In the genomic region with DNA sequence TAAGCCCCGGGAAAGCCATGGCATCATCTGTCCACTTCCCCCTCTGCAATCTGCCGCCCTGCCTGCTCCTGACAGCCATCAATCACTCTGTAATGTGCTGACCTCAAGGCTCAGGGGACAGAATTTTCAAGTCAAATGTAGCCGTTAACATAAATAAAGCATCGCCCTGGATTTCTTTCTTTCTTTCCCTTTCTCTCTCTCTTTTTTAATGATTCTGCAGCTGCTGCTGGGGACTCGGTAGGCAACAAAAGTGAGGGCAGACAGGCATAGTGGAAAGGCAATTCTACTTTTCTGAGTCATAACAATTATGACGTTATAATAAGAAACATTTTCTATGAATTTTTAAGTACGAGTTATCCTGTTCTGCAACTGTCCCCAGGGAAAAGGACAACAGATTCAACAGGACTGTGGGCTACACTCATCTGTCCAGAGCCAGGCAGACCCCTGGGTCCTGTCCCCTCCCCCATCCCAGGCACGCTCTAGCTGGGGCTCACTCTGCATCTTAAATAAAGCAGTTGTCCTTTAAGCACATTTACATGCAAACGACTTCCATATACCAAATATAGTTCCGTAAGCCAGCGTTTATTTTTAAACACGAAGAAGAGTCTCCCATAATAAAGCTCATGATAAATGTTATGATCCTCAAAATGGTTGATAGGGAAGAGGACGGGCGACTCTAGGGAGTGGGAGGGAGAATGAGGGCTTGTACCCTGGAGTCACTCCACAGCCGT, we compare ENCODE assay signal across 9 cellular contexts.
DNase-seq lines count a peak whose midpoint lies in the region; ATAC-seq, FAIRE-seq and TF ChIP-seq lines count a peak whose summit lies in the region.
"Had no signal": no experiment of that assay in that cellular context is flagged by ENCODE, and none has a peak within 500 bp of the region (broad histone marks: within the 10 kb centered on the region; RNA-seq: fewer than 3 reads in every experiment).

No MANE protein-coding gene starts in this region.

- H3K18ac ChIP-seq in H9 (ENCODE audit: insufficient read length, low read depth, low read length): peak overlapping the region; percentile 43

- peak; percentile 76 for ATAC-seq in K562
- ATAC-seq in HG03469 (IDR thresholded peaks at IDR 0.05; ENCODE audit: unreplicated experiment): no peak
- no peak for ATAC-seq in HG03354 (IDR thresholded peaks at IDR 0.05; ENCODE audit: poor library complexity, severe bottlenecking, unreplicated experiment)

- peak overlapping the region; percentile 14; the same call in 1 of the 2 replicates for H3K14ac ChIP-seq in H9 (ENCODE audit: insufficient read depth, low read length)

- no peak overlapping the region for H3K23ac ChIP-seq in H9 (ENCODE audit: insufficient read length, low read depth, low read length)

- H3K27me3 Mint-ChIP-seq in H9 (ENCODE audit: low read depth): no peaks in the 10 kb centered on the region
- no peaks in the 10 kb centered on the region for H3K27me3 Mint-ChIP-seq in mesothelial cell of epicardium (ENCODE audit: low read depth)

- H2AK5ac ChIP-seq in H9 (ENCODE audit: insufficient read length, low read length): no peak overlapping the region

- no peak for TF ChIP-seq POLR2A in K562 (conservative IDR thresholded peaks at IDR 0.05)

- no peak overlapping the region for H4K91ac ChIP-seq in H9 (ENCODE audit: insufficient read length, low read depth, low read length)

- H3K4me1 ChIP-seq in H9 (ENCODE audit: insufficient read depth, low read length): peaks cover 42% of the 10 kb centered on the region
- H3K4me1 ChIP-seq in K562 (replicated peaks in 1 of 2; ENCODE audit: control insufficient read depth in 2 of 2, insufficient read depth in 2 of 2, low read length in 2 of 2): peaks cover 14 to 24% of the 10 kb centered on the region in 2 experiments; a peak in 4 of 5 replicates
- peaks cover 0 to 39% of the 10 kb centered on the region in 2 donors for H3K4me1 ChIP-seq in ascending aorta

- H3K9me3 ChIP-seq in H9 (ENCODE audit: control insufficient read depth, low read depth, low read length) (no peaks in the 10 kb centered on the region), K562 (replicated peaks; ENCODE audit: control insufficient read depth, insufficient read depth, low read depth, low read length) (no peaks in the 10 kb centered on the region), ascending aorta (no peaks in the 10 kb centered on the region)

- intact Hi-C loops in K562 (cut with micrococcal nuclease) (no loop called here), ascending aorta (cut with DNase I) (loop anchor here (2.0 kb wide), 1 partner anchor 15 kb away; no protein-coding TSS in a partner anchor)

- no peaks in the 10 kb centered on the region for H3K23me2 ChIP-seq in H9 (ENCODE audit: insufficient read length, low read depth, low read length, poor library complexity, severe bottlenecking)

- no peak overlapping the region for H3K56ac ChIP-seq in H9 (ENCODE audit: insufficient read length, low read depth, low read length)

- H3K9me3 Mint-ChIP-seq in H9: no peaks in the 10 kb centered on the region
- H3K9me3 Mint-ChIP-seq in mesothelial cell of epicardium: no peaks in the 10 kb centered on the region

- no CpG with 5 or more reads among the region's 15 CpGs for WGBS in H9 (ENCODE audit: extremely low coverage, insufficient read length, low lambda C conversion rate)
- WGBS in K562 (ENCODE audit: insufficient coverage, low coverage, missing lambda C conversion rate): 42% methylated on average over 15 of the region's 15 CpGs

- H3K36me3 ChIP-seq in K562 (ENCODE audit: control insufficient read depth, insufficient read depth, low read length): peaks cover 11% of the 10 kb centered on the region; the same call in 2 of the 3 replicates
- H3K36me3 ChIP-seq in ascending aorta: no peaks in the 10 kb centered on the region

- no peak overlapping the region for H3K4ac ChIP-seq in H9 (ENCODE audit: low read depth, low read length)

- no peak for TF ChIP-seq RAD21 in K562 (CRISPR knock-in tag; conservative IDR thresholded peaks at IDR 0.05 in 1 of 2, IDR thresholded peaks at IDR 0.05 in 1 of 2)

- H3K27ac ChIP-seq in H9 (ENCODE audit: insufficient read length, low read depth, low read length) (peak overlapping the region; percentile 21), K562 (ENCODE audit: extremely low read depth, low read depth, low read length) (peak overlapping the region; percentile 10; the same call in 1 of the 3 replicates), ascending aorta (peak overlapping the region in 1 of 2 donors; percentile 55)

- H2BK5ac ChIP-seq in H9 (ENCODE audit: insufficient read length, low read length): no peak overlapping the region

- TF ChIP-seq CTCF in AG04449 (IDR thresholded peaks at IDR 0.05; ENCODE audit: insufficient read depth, low read length, missing control alignments): no peak
- no peak for TF ChIP-seq CTCF in H9 (conservative IDR thresholded peaks at IDR 0.05)
- no peak for TF ChIP-seq CTCF in K562 (IDR thresholded peaks at IDR 0.05 in 2 of 3, conservative IDR thresholded peaks at IDR 0.05 in 1 of 3; ENCODE audit: insufficient read depth in 2 of 3, low read depth in 1 of 3, low read length in 3 of 3)
- no peak for TF ChIP-seq CTCF in mesothelial cell of epicardium (IDR thresholded peaks at IDR 0.05; ENCODE audit: unreplicated experiment)
- TF ChIP-seq CTCF in ascending aorta (IDR thresholded peaks at IDR 0.05): no peak

- H4K8ac ChIP-seq in H9 (replicated peaks; ENCODE audit: insufficient read length, low read depth, low read length): no peak overlapping the region

- H3K27me3 ChIP-seq in H9 (ENCODE audit: insufficient read depth, low read length) (no peaks in the 10 kb centered on the region), K562 (ENCODE audit: control insufficient read depth in 2 of 2, insufficient read depth in 2 of 2, low read length in 2 of 2) (no peaks in the 10 kb centered on the region), ascending aorta (no peaks in the 10 kb centered on the region)

- H3K79me2 ChIP-seq in H9 (ENCODE audit: insufficient read depth, low read length) (peaks cover 14% of the 10 kb centered on the region; the same call in 1 of the 2 replicates), K562 (ENCODE audit: control insufficient read depth, insufficient read depth, low read length) (peaks cover 91% of the 10 kb centered on the region)

- H4K20me1 ChIP-seq in H9 (ENCODE audit: control insufficient read depth, insufficient read depth, insufficient read length) (no peaks in the 10 kb centered on the region), K562 (replicated peaks; ENCODE audit: control insufficient read depth, insufficient read depth, low read length) (peaks cover 76% of the 10 kb centered on the region)

- peak; percentile 67 for FAIRE-seq in K562 (lab: Jason Lieb, UNC)
- FAIRE-seq: islet of Langerhans had no signal

- DNase-seq in AG04449 (ENCODE audit: low read depth, low spot score) (no peak), H9 (no peak), K562 (ENCODE audit: extremely low read depth in 1 of 4, low spot score in 3 of 4) (peak in 3 of 4 experiments; percentile 40 to 55 (median 46)), mesothelial cell of epicardium (ENCODE audit: low spot score in 2 of 2, unreplicated experiment in 2 of 2) (no peak), NCI-H2029 (lab: John Stamatoyannopoulos, UW) (no peak), ascending aorta (ENCODE audit: low spot score in 2 of 2) (no peak)

- H2AFZ ChIP-seq in H9 (ENCODE audit: low read length) (no peak overlapping the region), K562 (ENCODE audit: low read depth, low read length) (no peak overlapping the region)

- peaks cover 6% of the 10 kb centered on the region for H3K79me1 ChIP-seq in H9 (ENCODE audit: insufficient read depth, low read depth, low read length, poor library complexity, severe bottlenecking)

- no peak overlapping the region for H3K9ac ChIP-seq in H9 (ENCODE audit: extremely low read depth, insufficient read length, low read length)
- H3K9ac ChIP-seq in K562 (ENCODE audit: insufficient read depth in 1 of 2, low read depth in 2 of 2, low read length in 2 of 2): peak overlapping the region in 1 of 2 experiments; percentile 41; a peak in 2 of 4 replicates

- H3K36me3 Mint-ChIP-seq in H9 (ENCODE audit: insufficient read depth in 1 of 3, low read depth in 3 of 3) (no peaks in the 10 kb centered on the region; a peak in 1 of 7 replicates), mesothelial cell of epicardium (peaks cover 2% of the 10 kb centered on the region)

- no peak overlapping the region for H2BK15ac ChIP-seq in H9 (ENCODE audit: low read depth, low read length)

- H3K4me3 Mint-ChIP-seq in H9 (peak overlapping the region; percentile 2 to 51; a peak in 4 of 5 replicates), mesothelial cell of epicardium (no peak overlapping the region)

- H4K5ac ChIP-seq in H9 (ENCODE audit: insufficient read length, low read depth, low read length): no peak overlapping the region

- H3T11ph ChIP-seq in H9 (ENCODE audit: low read length): no peak overlapping the region

- peak overlapping the region; percentile 26 for H3K4me2 ChIP-seq in H9 (ENCODE audit: insufficient read depth, insufficient read length, low read length)
- H3K4me2 ChIP-seq in K562 (ENCODE audit: insufficient read depth, low read length): no peak overlapping the region; the same call in 1 of the 2 replicates

- H3K27ac Mint-ChIP-seq in H9 (peak overlapping the region; percentile 86 to 94 (median 90); a peak in 6 of 7 replicates), mesothelial cell of epicardium (peak overlapping the region; percentile 86)

- H2BK12ac ChIP-seq in H9 (ENCODE audit: insufficient read length, low read depth, low read length): no peak overlapping the region

- peaks cover 98 to 100% of the 10 kb centered on the region in 2 experiments for H3K4me1 Mint-ChIP-seq in H9
- peaks cover 94% of the 10 kb centered on the region for H3K4me1 Mint-ChIP-seq in mesothelial cell of epicardium

- no peak overlapping the region for H2BK120ac ChIP-seq in H9 (ENCODE audit: low read depth, low read length, poor library complexity, severe bottlenecking)

- peaks cover 9% of the 10 kb centered on the region for H3K9me1 ChIP-seq in K562 (ENCODE audit: control insufficient read depth, insufficient read depth, low read length)

- no TSS peak for BruUV-seq in K562 (replicated peaks; lab: Mats Ljungman, UMichigan)

- no peak overlapping the region for H2BK20ac ChIP-seq in H9 (ENCODE audit: low read depth, low read length, poor library complexity, severe bottlenecking)

- peak overlapping the region; percentile 8; the same call in 1 of the 2 replicates for H3K4me3 ChIP-seq in AG04449 (ENCODE audit: low read depth, low read length)
- no peak overlapping the region for H3K4me3 ChIP-seq in K562
- no peak overlapping the region for H3K4me3 ChIP-seq in ascending aorta

- in situ Hi-C loops in K562 (cut with MboI): no loop called here

- no peak for TF ChIP-seq EP300 in K562 (IDR thresholded peaks at IDR 0.05; ENCODE audit: low read length)

- CTCF ChIA-PET in AG04449 (lab: Yijun Ruan, JAX): interaction anchor here (1.4 kb wide), 2 partner anchors 13 to 15 kb away, joined by 3 to 4 read pairs; no protein-coding TSS in a partner anchor
- CTCF ChIA-PET in K562 (lab: Yijun Ruan, JAX; ENCODE audit: low intra/inter-chr PET ratio): no interaction called here

- POLR2A ChIA-PET in AG04449 (lab: Yijun Ruan, JAX) (no interaction called here), K562 (lab: Yijun Ruan, JAX) (interaction anchor here (1.4 kb wide), 1 partner anchor 77 kb away, joined by 3 read pairs; no protein-coding TSS in a partner anchor)

TF ChIP-seq in K562, 482 proteins besides CTCF, POLR2A, EP300 and RAD21 (continues in another document):
- TF ChIP-seq ZKSCAN3 (CRISPR knock-in tag; IDR thresholded peaks at IDR 0.05) (no peak), HOXB6 (CRISPR knock-in tag; IDR thresholded peaks at IDR 0.05; ENCODE audit: borderline replicate concordance) (no peak)

Comparison
In these comparisons a context has a peak if more than half of its experiments do, and no peak if none do; other contexts are left out.
1. DNase-seq: peak in K562 (3 of 4); none in AG04449 (single experiment), H9 (single experiment), mesothelial cell of epicardium (0 of 2), NCI-H2029 (single experiment) and ascending aorta (0 of 2).